ENCODE assay signal across 22 cellular contexts in genomic region chr16:5836979-5837670, GRCh38.
DNase-seq lines count a peak whose midpoint lies in the region; ATAC-seq, FAIRE-seq and TF ChIP-seq lines count a peak whose summit lies in the region.
"Had no signal": no experiment of that assay in that cellular context is flagged by ENCODE, and none has a peak within 500 bp of the region (broad histone marks: within the 10 kb centered on the region; RNA-seq: fewer than 3 reads in every experiment).

No MANE protein-coding gene starts in this region.

- H3K27me3 ChIP-seq in RWPE2 (ENCODE audit: insufficient read depth, poor library complexity, severe bottlenecking) (no peaks in the 10 kb centered on the region), K562 (ENCODE audit: control insufficient read depth in 2 of 2, insufficient read depth in 2 of 2, low read length in 2 of 2) (no peaks in the 10 kb centered on the region; a peak in 1 of 5 replicates), right atrium auricular region (no peaks in the 10 kb centered on the region)
- H3K27me3 ChIP-seq: BLaER1 had no signal

- no peak for TF ChIP-seq CTCF in RWPE2 (IDR thresholded peaks at IDR 0.05; ENCODE audit: poor library complexity, severe bottlenecking)
- no peak for TF ChIP-seq CTCF in K562 (IDR thresholded peaks at IDR 0.05 in 2 of 3, conservative IDR thresholded peaks at IDR 0.05 in 1 of 3; ENCODE audit: insufficient read depth in 2 of 3, low read depth in 1 of 3, low read length in 3 of 3)
- no peak for TF ChIP-seq CTCF in right atrium auricular region (IDR thresholded peaks at IDR 0.05)

- H3K4me2 ChIP-seq in K562 (ENCODE audit: insufficient read depth, low read length) = no peak overlapping the region
- H3K4me2 ChIP-seq: BLaER1 had no signal

- no peaks in the 10 kb centered on the region for H3K9me3 ChIP-seq in RWPE2 (ENCODE audit: severe bottlenecking)
- H3K9me3 ChIP-seq in K562 (replicated peaks; ENCODE audit: control insufficient read depth, insufficient read depth, low read depth, low read length) = no peaks in the 10 kb centered on the region
- no peaks in the 10 kb centered on the region for H3K9me3 ChIP-seq in right atrium auricular region
- H3K9me3 ChIP-seq: BLaER1, Caco-2 had no signal

- POLR2A ChIA-PET in K562 (lab: Yijun Ruan, JAX) = no interaction called here

- no peaks in the 10 kb centered on the region for H3K4me1 ChIP-seq in RWPE2 (ENCODE audit: insufficient read depth, poor library complexity, severe bottlenecking)
- H3K4me1 ChIP-seq in K562 (replicated peaks in 1 of 2; ENCODE audit: control insufficient read depth in 2 of 2, insufficient read depth in 2 of 2, low read length in 2 of 2) = no peaks in the 10 kb centered on the region
- H3K4me1 ChIP-seq in right atrium auricular region = no peaks in the 10 kb centered on the region
- H3K4me1 ChIP-seq: BLaER1, Caco-2 had no signal

- TF ChIP-seq EP300 in K562 (IDR thresholded peaks at IDR 0.05; ENCODE audit: low read length) = no peak

- WGBS in K562 (ENCODE audit: insufficient coverage, low coverage, missing lambda C conversion rate) = under 1% methylated on average over 8 of the region's 8 CpGs

- CTCF ChIA-PET in K562 (lab: Yijun Ruan, JAX; ENCODE audit: low intra/inter-chr PET ratio) = no interaction called here

- no TSS peak for BruUV-seq in K562 (replicated peaks; lab: Mats Ljungman, UMichigan)

- H3K9me1 ChIP-seq in K562 (ENCODE audit: control insufficient read depth, insufficient read depth, low read length) = no peaks in the 10 kb centered on the region

- H3K4me3 ChIP-seq in RWPE2 (ENCODE audit: severe bottlenecking) (no peak overlapping the region), K562 (no peak overlapping the region), right atrium auricular region (no peak overlapping the region)
- H3K4me3 ChIP-seq: BLaER1 had no signal

- peak; percentile 31; the same call in 1 of the 3 replicates for ATAC-seq in RWPE2 (ENCODE audit: low read depth)
- no peak for ATAC-seq in K562
- no peak for ATAC-seq in GM18870 (IDR thresholded peaks at IDR 0.05; ENCODE audit: unreplicated experiment)
- ATAC-seq in HG03135 (IDR thresholded peaks at IDR 0.05; ENCODE audit: unreplicated experiment) = no peak
- ATAC-seq: HepG2 had no signal

- TF ChIP-seq RAD21 in K562 (CRISPR knock-in tag; conservative IDR thresholded peaks at IDR 0.05 in 1 of 2, IDR thresholded peaks at IDR 0.05 in 1 of 2) = no peak

- no peak overlapping the region for H3K9ac ChIP-seq in K562 (ENCODE audit: insufficient read depth in 1 of 2, low read depth in 2 of 2, low read length in 2 of 2)
- H3K9ac ChIP-seq: BLaER1 had no signal

- H2AFZ ChIP-seq in K562 (ENCODE audit: low read depth, low read length) = no peak overlapping the region

- no peak for TF ChIP-seq POLR2A in K562 (conservative IDR thresholded peaks at IDR 0.05)

- in situ Hi-C loops in K562 (cut with MboI) = no loop called here

- no peak for FAIRE-seq in K562 (lab: Jason Lieb, UNC)
- FAIRE-seq: HepG2 had no signal

- no peaks in the 10 kb centered on the region for H3K36me3 ChIP-seq in RWPE2 (ENCODE audit: low read depth)
- no peaks in the 10 kb centered on the region for H3K36me3 ChIP-seq in K562 (ENCODE audit: control insufficient read depth, insufficient read depth, low read length)
- H3K36me3 ChIP-seq in right atrium auricular region = no peaks in the 10 kb centered on the region
- H3K36me3 ChIP-seq: BLaER1 had no signal

- H3K27ac ChIP-seq in RWPE2 (ENCODE audit: poor library complexity, severe bottlenecking) (no peak overlapping the region), K562 (ENCODE audit: extremely low read depth, low read depth, low read length) (no peak overlapping the region), right atrium auricular region (no peak overlapping the region)
- H3K27ac ChIP-seq: BLaER1 had no signal

- intact Hi-C loops in K562 (cut with micrococcal nuclease) = no loop called here

- H4K20me1 ChIP-seq in K562 (replicated peaks; ENCODE audit: control insufficient read depth, insufficient read depth, low read length) = no peaks in the 10 kb centered on the region
- H4K20me1 ChIP-seq: BLaER1 had no signal

- no peak for DNase-seq in RWPE2 (ENCODE audit: low spot score)
- DNase-seq in K562 (ENCODE audit: extremely low read depth in 1 of 4, low spot score in 3 of 4) = no peak
- peak; percentile 19 for DNase-seq in putamen (ENCODE audit: low spot score)
- no peak for DNase-seq in right atrium auricular region (ENCODE audit: low spot score)
- no peak for DNase-seq in stimulated activated CD4-positive, alpha-beta T cell treated with anti-CD3 and anti-CD28 coated beads, Interleukin-2, amount 100 ng/mL, for 48 hours
- DNase-seq: Caco-2; CD4-positive, alpha-beta T cell; DMS 273 treated with DMSO at 0.1 percent for 48 hours; DMS79 treated with DMSO at 0.1 percent for 48 hours; H7; HFFc6; KBM-7; NCI-H1092; NCI-H1436 treated with DMSO at 0.1 percent for 48 hours; NCI-H1930; NCI-H524; NCI-H774; NK-92 treated with Interleukin-12 subunit alpha and Interleukin-12 subunit beta, amount 100 ng/mL, for 24 hours had no signal

- no peaks in the 10 kb centered on the region for H3K79me2 ChIP-seq in K562 (ENCODE audit: control insufficient read depth, insufficient read depth, low read length)

TF ChIP-seq in K562, 482 proteins besides CTCF, POLR2A, EP300 and RAD21:
- peak; percentile 10; the same call in 1 of the 2 replicates for TF ChIP-seq ATF3 (IDR thresholded peaks at IDR 0.05)
- no peak for TF ChIP-seq ATF3 (CRISPR knock-in tag; conservative IDR thresholded peaks at IDR 0.05)
- no peak for TF ChIP-seq POLR2B (IDR thresholded peaks at IDR 0.05; ENCODE audit: low read depth, partially characterized antibody)
- no peak for TF ChIP-seq NELFE (IDR thresholded peaks at IDR 0.05; ENCODE audit: insufficient read depth, insufficient read length)
- TF ChIP-seq HOMEZ (CRISPR knock-in tag; IDR thresholded peaks at IDR 0.05) = no peak
